ENCODE assay signal across 10 cellular contexts in genomic region chr16:57808589-57808988, GRCh38. TPM values are rescaled to one million over a fixed set of nuclear protein-coding genes. Genes with fewer than 3 reads are reported as not detected.
DNase-seq lines count a peak whose midpoint lies in the region; ATAC-seq and TF ChIP-seq lines count a peak whose summit lies in the region.
"Had no signal": no experiment of that assay in that cellular context is flagged by ENCODE, and none has a peak within 500 bp of the region (broad histone marks: within the 10 kb centered on the region; RNA-seq: fewer than 3 reads in every experiment).

No MANE protein-coding gene starts in this region.

- in situ Hi-C loops in astrocyte of the spinal cord (cut with HindIII; ENCODE audit: low sequenced_read_pairs): no loop called here

- TF ChIP-seq CTCF in astrocyte of the spinal cord (IDR thresholded peaks at IDR 0.05; ENCODE audit: low read depth, low read length) (no peak), mesothelial cell of epicardium (IDR thresholded peaks at IDR 0.05; ENCODE audit: unreplicated experiment) (no peak), type B pancreatic cell (conservative IDR thresholded peaks at IDR 0.05) (no peak)

- intact Hi-C loops in activated naive CD4-positive, alpha-beta T cell treated with anti-CD3 and anti-CD28 coated beads for 36 hours (cut with micrococcal nuclease): loop anchor here (2.0 kb wide), 1 partner anchor 74 kb away; the partner anchor contains the start of gene KATNB1

- CTCF ChIA-PET in activated naive CD4-positive, alpha-beta T cell treated with anti-CD3 and anti-CD28 coated beads for 36 hours (lab: Charles Lee): interaction anchor here (0.7 to 0.8 kb wide), 2 partner anchors 138 to 196 kb away, joined by 3 to 6 read pairs; no protein-coding TSS in a partner anchor

- H3K4me3 ChIP-seq in astrocyte of the spinal cord (ENCODE audit: low read depth, low read length) (peak overlapping the region; percentile 9), H7 (ENCODE audit: insufficient read depth, low read depth, low read length) (no peak overlapping the region)
- H3K4me3 ChIP-seq: skin epidermis had no signal

- H3K9me3 Mint-ChIP-seq in activated naive CD4-positive, alpha-beta T cell treated with anti-CD3 and anti-CD28 coated beads, Interleukin-2, amount 50 U/mL, for 24 hours: no peaks in the 10 kb centered on the region
- no peaks in the 10 kb centered on the region for H3K9me3 Mint-ChIP-seq in activated naive CD4-positive, alpha-beta T cell treated with anti-CD3 and anti-CD28 coated beads for 36 hours
- H3K9me3 Mint-ChIP-seq in mesothelial cell of epicardium (no peaks in the 10 kb centered on the region), type B pancreatic cell (no peaks in the 10 kb centered on the region)
- H3K9me3 Mint-ChIP-seq: activated naive CD4-positive, alpha-beta T cell treated with anti-CD3 and anti-CD28 coated beads, Interleukin-2, amount 50 U/mL, for 72 hours had no signal

- no peak overlapping the region for H3K27ac Mint-ChIP-seq in activated naive CD4-positive, alpha-beta T cell treated with anti-CD3 and anti-CD28 coated beads, Interleukin-2, amount 50 U/mL, for 24 hours
- no peak overlapping the region for H3K27ac Mint-ChIP-seq in activated naive CD4-positive, alpha-beta T cell treated with anti-CD3 and anti-CD28 coated beads for 36 hours
- H3K27ac Mint-ChIP-seq in mesothelial cell of epicardium (peak overlapping the region; percentile 92), type B pancreatic cell (peak overlapping the region; percentile 84)
- H3K27ac Mint-ChIP-seq: activated naive CD4-positive, alpha-beta T cell treated with anti-CD3 and anti-CD28 coated beads, Interleukin-2, amount 50 U/mL, for 72 hours had no signal

- H3K36me3 ChIP-seq in H7 (replicated peaks; ENCODE audit: control insufficient read depth, insufficient read depth, low read length): no peaks in the 10 kb centered on the region

- H3K4me3 Mint-ChIP-seq in activated naive CD4-positive, alpha-beta T cell treated with anti-CD3 and anti-CD28 coated beads, Interleukin-2, amount 50 U/mL, for 24 hours: peak overlapping the region; percentile 60
- no peak overlapping the region for H3K4me3 Mint-ChIP-seq in activated naive CD4-positive, alpha-beta T cell treated with anti-CD3 and anti-CD28 coated beads for 36 hours
- H3K4me3 Mint-ChIP-seq in mesothelial cell of epicardium: peak overlapping the region; percentile 49
- peak overlapping the region; percentile 63 for H3K4me3 Mint-ChIP-seq in type B pancreatic cell

- H3K36me3 Mint-ChIP-seq in activated naive CD4-positive, alpha-beta T cell treated with anti-CD3 and anti-CD28 coated beads, Interleukin-2, amount 50 U/mL, for 24 hours: no peaks in the 10 kb centered on the region
- no peaks in the 10 kb centered on the region for H3K36me3 Mint-ChIP-seq in activated naive CD4-positive, alpha-beta T cell treated with anti-CD3 and anti-CD28 coated beads for 36 hours (ENCODE audit: low read depth)
- H3K36me3 Mint-ChIP-seq in mesothelial cell of epicardium (no peaks in the 10 kb centered on the region), type B pancreatic cell (no peaks in the 10 kb centered on the region)
- H3K36me3 Mint-ChIP-seq: activated naive CD4-positive, alpha-beta T cell treated with anti-CD3 and anti-CD28 coated beads, Interleukin-2, amount 50 U/mL, for 72 hours had no signal

- peaks cover 10% of the 10 kb centered on the region for H3K27me3 Mint-ChIP-seq in activated naive CD4-positive, alpha-beta T cell treated with anti-CD3 and anti-CD28 coated beads, Interleukin-2, amount 50 U/mL, for 24 hours
- peaks cover 40% of the 10 kb centered on the region for H3K27me3 Mint-ChIP-seq in activated naive CD4-positive, alpha-beta T cell treated with anti-CD3 and anti-CD28 coated beads for 36 hours (ENCODE audit: low read depth)
- H3K27me3 Mint-ChIP-seq in mesothelial cell of epicardium (ENCODE audit: low read depth) (no peaks in the 10 kb centered on the region), type B pancreatic cell (peaks cover 4% of the 10 kb centered on the region)

- no peak for DNase-seq in activated naive CD4-positive, alpha-beta T cell treated with anti-CD3 and anti-CD28 coated beads for 36 hours
- DNase-seq in astrocyte of the spinal cord (ENCODE audit: low read depth, low spot score) (no peak), mesothelial cell of epicardium (ENCODE audit: low spot score in 2 of 2, unreplicated experiment in 2 of 2) (no peak), type B pancreatic cell (ENCODE audit: extremely low spot score, unreplicated experiment) (no peak), H7 (no peak), mucosa of gallbladder (ENCODE audit: low spot score) (no peak)

- no peak for ATAC-seq in HG03108 (IDR thresholded peaks at IDR 0.05; ENCODE audit: unreplicated experiment)

- H3K27me3 ChIP-seq in H7 (ENCODE audit: control insufficient read depth, insufficient read depth, low read length): no peaks in the 10 kb centered on the region

- H3K4me1 Mint-ChIP-seq in activated naive CD4-positive, alpha-beta T cell treated with anti-CD3 and anti-CD28 coated beads, Interleukin-2, amount 50 U/mL, for 24 hours: peaks cover 23% of the 10 kb centered on the region
- H3K4me1 Mint-ChIP-seq in activated naive CD4-positive, alpha-beta T cell treated with anti-CD3 and anti-CD28 coated beads for 36 hours (ENCODE audit: low read depth): peaks cover 21% of the 10 kb centered on the region
- peaks cover 41% of the 10 kb centered on the region for H3K4me1 Mint-ChIP-seq in mesothelial cell of epicardium
- H3K4me1 Mint-ChIP-seq in type B pancreatic cell (ENCODE audit: unreplicated experiment): peaks cover 27% of the 10 kb centered on the region

RNA-seq across cellular contexts. Expression of gene KIFC3, which starts 6.3 kb away (rescaled TPM):
- total RNA-seq in activated naive CD4-positive, alpha-beta T cell treated with anti-CD3 and anti-CD28 coated beads for 36 hours: under 1 TPM in 1 of 2 experiments, not detected in 1; 0.12 TPM
- total RNA-seq in mesothelial cell of epicardium (33.3 to 38.7 TPM (median 35.3 TPM) in 3 replicates), type B pancreatic cell (ENCODE audit: low replicate concordance) (27.3 and 48.4 TPM in 2 replicates), mucosa of gallbladder (39.3 TPM)
- total RNA-seq in H7 (2014; rRNA removed; shearing (Covaris generic)): 15.9 and 20.4 TPM in 2 replicates

Comparison
In these comparisons a context has a peak if more than half of its experiments do, and no peak if none do; other contexts are left out.
1. H3K27ac Mint-ChIP-seq: peak in mesothelial cell of epicardium (single experiment) and type B pancreatic cell (single experiment); none in activated naive CD4-positive, alpha-beta T cell treated with anti-CD3 and anti-CD28 coated beads, Interleukin-2, amount 50 U/mL, for 24 hours (single experiment) and activated naive CD4-positive, alpha-beta T cell treated with anti-CD3 and anti-CD28 coated beads for 36 hours (single experiment).
2. RNA of gene KIFC3, which starts 6.3 kb away (total RNA-seq): 39.3 TPM in mucosa of gallbladder (single experiment), 33.3 to 38.7 TPM in mesothelial cell of epicardium, 27.3 to 48.4 TPM in type B pancreatic cell and 15.9 to 20.4 TPM in H7; 0.12 TPM in activated naive CD4-positive, alpha-beta T cell treated with anti-CD3 and anti-CD28 coated beads for 36 hours; every median in the first group is over 10 times any median in the second.